Comparison of ENCODE assay signal across 22 cellular contexts in the genomic region with DNA sequence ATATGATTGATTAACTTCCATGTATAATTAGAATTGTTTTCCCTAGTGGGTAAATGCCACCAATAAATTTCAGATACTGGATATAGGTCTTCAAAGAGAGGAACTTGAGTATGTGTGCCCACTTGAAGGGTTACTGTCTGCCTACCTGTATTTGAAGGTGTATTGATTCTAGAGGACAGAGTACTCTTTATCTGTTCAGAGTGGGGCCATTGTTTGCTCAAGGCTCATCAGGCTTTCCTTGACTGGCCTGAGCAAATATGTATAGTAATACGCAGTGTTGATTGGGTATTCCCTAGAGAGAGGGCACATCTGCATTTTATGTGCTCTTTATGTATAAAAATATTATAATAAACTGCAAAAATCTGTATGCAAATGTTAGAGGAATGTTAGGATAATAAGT.
"Had no signal": no experiment of that assay in that cellular context is flagged by ENCODE, and none has a peak within 500 bp of the region (broad histone marks: within the 10 kb centered on the region; RNA-seq: fewer than 3 reads in every experiment).

No MANE protein-coding gene starts in this region.

- H3K27ac ChIP-seq: adrenal gland, ascending aorta, brain microvascular endothelial cell, epithelial cell of prostate, gastroesophageal sphincter, heart left ventricle, ovary, prostate gland, right atrium auricular region, tibial artery had no signal

- DNase-seq: activated CD4-positive, alpha-beta T cell treated with anti-CD3 and anti-CD28 coated beads for 4 hours; activated CD4-positive, alpha-beta T cell treated with anti-CD3 and anti-CD28 coated beads, Interleukin-2, amount 50 U/mL, for 48 hours; activated CD4-positive, CD25-positive, alpha-beta regulatory T cell; activated CD8-positive, alpha-beta memory T cell treated with anti-CD3 and anti-CD28 coated beads, Interleukin-2, amount 50 U/mL, for 48 hours; activated naive CD4-positive, alpha-beta T cell; activated T-cell treated with anti-CD3 and anti-CD28 coated beads, Interleukin-2, amount 50 U/mL, for 4 hours; adrenal gland; brain microvascular endothelial cell; caudate nucleus; endodermal cell; heart left ventricle; midbrain; ovary; stimulated activated CD4-positive, alpha-beta T cell treated with anti-CD3 and anti-CD28 coated beads, Interleukin-12 subunit alpha, Interleukin-12 subunit beta, amount 100 ng/mL, for 4 hours; stimulated activated naive CD8-positive, alpha-beta T cell treated with anti-CD3 and anti-CD28 coated beads, Interleukin-15, amount 100 ng/mL, for 72 hours; T-helper 9 cell; tibial artery had no signal
